8 cellular contexts compared by ENCODE assay signal in genomic region chr17:2055494-2056220, GRCh38. TPM values are rescaled to one million over a fixed set of nuclear protein-coding genes. Genes with fewer than 3 reads are reported as not detected.
DNase-seq lines count a peak whose midpoint lies in the region; ATAC-seq and TF ChIP-seq lines count a peak whose summit lies in the region.

No MANE protein-coding gene starts in this region.

- H3K27me3 Mint-ChIP-seq in activated T-cell treated with anti-CD3 and anti-CD28 coated beads, Interleukin-2, amount 50 U/mL, for 4 hours (ENCODE audit: low read depth), result peaks cover 14% of the 10 kb centered on the region

- no peak for TF ChIP-seq POLR2A in spleen (IDR thresholded peaks at IDR 0.05)

- H3K36me3 Mint-ChIP-seq in activated T-cell treated with anti-CD3 and anti-CD28 coated beads, Interleukin-2, amount 50 U/mL, for 4 hours (ENCODE audit: insufficient read depth), result peaks cover 11% of the 10 kb centered on the region

- H3K4me3 ChIP-seq in HEK293 (ENCODE audit: low read depth, low read length), result peak overlapping the region; percentile 42
- H3K4me3 ChIP-seq in right atrium auricular region, result peak overlapping the region; percentile 49 to 67
- peak overlapping the region; percentile 24 to 78 (median 58) for H3K4me3 ChIP-seq in spleen

- no peak for DNase-seq in activated T-cell treated with anti-CD3 and anti-CD28 coated beads, Interleukin-2, amount 50 U/mL, for 4 hours
- DNase-seq in right atrium auricular region (ENCODE audit: low spot score), result no peak
- DNase-seq in spleen, result peak; percentile 86
- no peak for DNase-seq in effector CD8-positive, alpha-beta T cell (lab: John Stamatoyannopoulos, UW)
- DNase-seq in SIG-M5 (lab: John Stamatoyannopoulos, UW), result no peak
- DNase-seq in retina, result no peak

- WGBS in spleen, 5 donors, result 1 to 9% (median 1%) methylated on average over 24 to 87 of the region's 87 CpGs

- H3K9me3 ChIP-seq in HEK293 (ENCODE audit: control insufficient read depth, insufficient read depth, low read depth, low read length), result no peaks in the 10 kb centered on the region
- H3K9me3 ChIP-seq in right atrium auricular region, result no peaks in the 10 kb centered on the region
- H3K9me3 ChIP-seq in spleen, result no peaks in the 10 kb centered on the region

- POLR2A ChIA-PET in HEK293 (lab: Yijun Ruan, JAX), result no interaction called here

- ATAC-seq in activated T-cell treated with anti-CD3 and anti-CD28 coated beads, Interleukin-2, amount 50 U/mL, for 4 hours, result peak; percentile 6
- ATAC-seq in HG03135 (IDR thresholded peaks at IDR 0.05; ENCODE audit: unreplicated experiment), result no peak

- H3K27me3 ChIP-seq in right atrium auricular region (peaks cover 0 to 12% of the 10 kb centered on the region in 2 donors), spleen (replicated peaks in 1 of 7) (peaks cover 0 to 81% (median 41%) of the 10 kb centered on the region in 7 donors)

- H3K4me1 Mint-ChIP-seq in activated T-cell treated with anti-CD3 and anti-CD28 coated beads, Interleukin-2, amount 50 U/mL, for 4 hours (ENCODE audit: low read depth), result peaks cover 27% of the 10 kb centered on the region

- intact Hi-C loops in spleen (cut with DNase I; ENCODE audit: low total_unique reads), result loop anchor here (2.0 to 10.0 kb wide), 2 partner anchors 189 to 229 kb away; no protein-coding TSS in a partner anchor

- H3K27ac ChIP-seq in HEK293 (ENCODE audit: extremely low read depth, low read depth, low read length), result no peak overlapping the region
- H3K27ac ChIP-seq in right atrium auricular region, result peak overlapping the region; percentile 85
- H3K27ac ChIP-seq in spleen, result peak overlapping the region; percentile 57 to 89 (median 87)

- no peaks in the 10 kb centered on the region for H3K9me3 Mint-ChIP-seq in activated T-cell treated with anti-CD3 and anti-CD28 coated beads, Interleukin-2, amount 50 U/mL, for 4 hours

- TF ChIP-seq CTCF in HEK293 (tag by site-specific recombination; IDR thresholded peaks at IDR 0.05), result no peak
- TF ChIP-seq CTCF in right atrium auricular region (IDR thresholded peaks at IDR 0.05), result no peak
- TF ChIP-seq CTCF in spleen (IDR thresholded peaks at IDR 0.05 in 8 of 11, conservative IDR thresholded peaks at IDR 0.05 in 3 of 11), result no peak

- CTCF ChIA-PET in HEK293 (lab: Yijun Ruan, JAX), result interaction anchor here (0.7 to 4.5 kb wide), 28 partner anchors 8 to 360 kb away, joined by 3 to 143 read pairs (median 6); no protein-coding TSS in a partner anchor

- H3K36me3 ChIP-seq in HEK293 (ENCODE audit: control insufficient read depth in 2 of 2, insufficient read depth in 1 of 2, low read length in 2 of 2), result peaks cover 0 to 1% of the 10 kb centered on the region in 2 experiments; a peak in 1 of 3 replicates
- H3K36me3 ChIP-seq in right atrium auricular region, result peaks cover 7% of the 10 kb centered on the region
- H3K36me3 ChIP-seq in spleen, result peaks cover 0 to 37% (median 0%) of the 10 kb centered on the region in 6 donors

- peaks cover 5% of the 10 kb centered on the region; the same call in 1 of the 2 replicates for H3K4me1 ChIP-seq in HEK293 (ENCODE audit: control insufficient read depth, insufficient read depth, low read length)
- peaks cover 0 to 80% of the 10 kb centered on the region in 2 donors for H3K4me1 ChIP-seq in right atrium auricular region
- H3K4me1 ChIP-seq in spleen, result peaks cover 56 to 92% (median 88%) of the 10 kb centered on the region in 6 donors

- peak overlapping the region; percentile 70 for H3K4me3 Mint-ChIP-seq in activated T-cell treated with anti-CD3 and anti-CD28 coated beads, Interleukin-2, amount 50 U/mL, for 4 hours

TF ChIP-seq in HEK293, 187 proteins besides CTCF, POLR2A, EP300 and RAD21:
- TF ChIP-seq ZSCAN18 (tag by site-specific recombination; IDR thresholded peaks at IDR 0.05) (no peak), ZSCAN30 (tag by site-specific recombination; IDR thresholded peaks at IDR 0.05) (no peak), ZNF701 (tag by site-specific recombination; IDR thresholded peaks at IDR 0.05) (no peak), ZNF138 (tag by site-specific recombination; IDR thresholded peaks at IDR 0.05; ENCODE audit: borderline replicate concordance) (no peak)

RNA-seq across cellular contexts. Expression of gene HIC1, which starts 0.8 kb away (rescaled TPM):
- total RNA-seq in activated T-cell treated with anti-CD3 and anti-CD28 coated beads, Interleukin-2, amount 50 U/mL, for 4 hours, result 10 to 100 TPM; 18.9 to 60.9 (median 31.5) TPM
- 10 to 100 TPM; 15.5 to 18.0 TPM for total RNA-seq in right atrium auricular region
- 10 to 100 TPM in 6 of 7 donors, 1 to 10 TPM in 1; 7.0 to 59.6 (median 23.3) TPM for total RNA-seq in spleen
- 1 to 10 TPM; 1.3 to 4.7 (median 2.6) TPM for polyA plus RNA-seq in spleen

RNA-seq across cellular contexts. Expression of gene OVCA2, which starts 13.8 kb away (rescaled TPM):
- total RNA-seq in activated T-cell treated with anti-CD3 and anti-CD28 coated beads, Interleukin-2, amount 50 U/mL, for 4 hours, result 10 to 100 TPM; 67.7 to 74.4 (median 70.7) TPM
- total RNA-seq in right atrium auricular region (10 to 100 TPM; 29.6 to 31.7 TPM), spleen (10 to 100 TPM; 20.9 to 51.3 (median 28.9) TPM)
- 10 to 100 TPM; 52.9 to 68.8 (median 66.4) TPM for polyA plus RNA-seq in spleen

RNA-seq across cellular contexts. Expression of gene DPH1, which starts 25.7 kb away (rescaled TPM):
- 10 to 100 TPM; 56.6 to 59.9 (median 58.5) TPM for total RNA-seq in activated T-cell treated with anti-CD3 and anti-CD28 coated beads, Interleukin-2, amount 50 U/mL, for 4 hours
- total RNA-seq in right atrium auricular region, result 10 to 100 TPM; 17.2 to 21.6 TPM
- total RNA-seq in spleen, result 10 to 100 TPM; 38.3 to 58.5 (median 43.5) TPM
- polyA plus RNA-seq in spleen, result 10 to 100 TPM; 20.6 to 37.9 (median 20.9) TPM

RNA-seq across cellular contexts. Expression of gene RTN4RL1, which starts 30.5 kb away (rescaled TPM):
- total RNA-seq in activated T-cell treated with anti-CD3 and anti-CD28 coated beads, Interleukin-2, amount 50 U/mL, for 4 hours, result 1 to 10 TPM; 1.0 to 2.5 (median 2.0) TPM
- total RNA-seq in right atrium auricular region, result 1 to 10 TPM; 1.8 to 5.0 TPM
- total RNA-seq in spleen, result 1 to 10 TPM in 5 of 7 donors, under 1 TPM in 2; 0.67 to 4.5 (median 2.1) TPM
- under 1 TPM; 0.09 to 0.67 (median 0.26) TPM for polyA plus RNA-seq in spleen
